ENCODE assay signal across 2 cellular contexts in genomic region chr2:217156801-217157200, GRCh38.
TF ChIP-seq lines count a peak whose summit lies in the region.

No MANE protein-coding gene starts in this region.

TF ChIP-seq in IMR-90, 13 proteins besides CTCF, POLR2A, EP300 and RAD21 (continued from another document):
- no peak for TF ChIP-seq MAFK (IDR thresholded peaks at IDR 0.05; ENCODE audit: low read depth, low read length)
TF ChIP-seq in IMR-90: peak in this region for 0.

TF ChIP-seq in HepG2, 621 proteins besides CTCF, POLR2A, EP300 and RAD21:
- TF ChIP-seq LRRFIP1 (CRISPR knock-in tag; conservative IDR thresholded peaks at IDR 0.05) (no peak), ZNF563 (CRISPR knock-in tag; IDR thresholded peaks at IDR 0.05) (no peak), ZXDC (CRISPR knock-in tag; IDR thresholded peaks at IDR 0.05) (no peak), ZNF343 (CRISPR knock-in tag; IDR thresholded peaks at IDR 0.05) (no peak), MZF1 (CRISPR knock-in tag; IDR thresholded peaks at IDR 0.05; ENCODE audit: borderline replicate concordance) (no peak), HNF1A (IDR thresholded peaks at IDR 0.05; ENCODE audit: low read depth) (no peak), HNF1A (CRISPR knock-in tag; IDR thresholded peaks at IDR 0.05; ENCODE audit: borderline replicate concordance) (no peak), ZBTB39 (CRISPR knock-in tag; IDR thresholded peaks at IDR 0.05) (no peak), ZNF83 (CRISPR knock-in tag; IDR thresholded peaks at IDR 0.05; ENCODE audit: borderline replicate concordance) (no peak), PAWR (CRISPR knock-in tag; IDR thresholded peaks at IDR 0.05; ENCODE audit: borderline replicate concordance) (no peak), SP140L (CRISPR knock-in tag; IDR thresholded peaks at IDR 0.05; ENCODE audit: borderline replicate concordance) (no peak), ZNF160 (CRISPR knock-in tag; IDR thresholded peaks at IDR 0.05) (no peak), KIAA2018 (CRISPR knock-in tag; IDR thresholded peaks at IDR 0.05; ENCODE audit: borderline replicate concordance) (no peak), TAF15 (IDR thresholded peaks at IDR 0.05; ENCODE audit: low read depth, low read length, poor library complexity, severe bottlenecking) (no peak), ZKSCAN8 (CRISPR knock-in tag; IDR thresholded peaks at IDR 0.05; ENCODE audit: borderline replicate concordance) (no peak), BCLAF1 (IDR thresholded peaks at IDR 0.05) (no peak)
TF ChIP-seq in HepG2: peak in this region for 0.
